ENCODE assay signal across 2 cellular contexts in the genomic region with DNA sequence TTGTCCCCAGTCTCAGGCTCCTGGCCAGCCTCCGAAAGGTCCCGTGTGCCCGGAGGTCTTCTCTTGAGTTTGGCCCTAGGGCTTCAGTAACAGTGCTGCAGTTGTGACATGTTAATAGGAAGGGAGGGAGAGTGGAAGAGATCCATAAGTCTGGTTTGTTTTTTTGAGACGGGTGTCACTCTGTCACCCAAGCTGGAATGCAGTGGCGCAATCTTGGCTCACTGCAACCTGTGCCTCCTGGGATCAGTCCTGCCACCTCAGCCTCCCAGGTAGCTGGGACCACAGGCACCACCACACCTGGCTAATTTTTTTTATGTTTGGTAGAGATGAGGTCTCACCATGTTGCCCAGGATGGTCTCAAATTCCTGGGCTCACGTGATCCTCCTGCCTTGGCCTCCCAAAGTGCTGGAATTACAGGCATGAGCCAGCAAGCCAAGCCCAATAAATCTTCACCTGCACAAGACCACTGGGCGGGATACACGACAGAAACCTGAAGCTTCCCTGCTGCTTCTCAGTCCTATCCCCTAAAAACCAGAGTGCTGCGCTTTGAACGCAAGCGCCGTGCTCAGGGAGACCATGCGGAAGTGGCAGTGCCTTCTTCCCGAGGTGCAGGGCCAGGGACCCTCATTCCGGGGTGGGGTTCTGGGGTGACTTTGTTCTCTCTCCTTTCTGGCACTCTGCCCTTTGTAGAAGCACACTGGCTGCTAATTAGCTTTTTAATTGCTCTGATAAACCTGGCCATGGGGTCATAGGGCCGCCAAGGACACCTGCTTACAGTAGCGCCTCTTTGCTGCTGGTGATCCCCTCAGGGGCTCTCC.
A peak's percentile ranks its signal among the peaks of the same experiment; 100 is the strongest.
TF ChIP-seq lines count a peak whose summit lies in the region.

No MANE protein-coding gene starts in this region.

TF ChIP-seq in Ishikawa, 13 proteins besides CTCF, POLR2A, EP300 and RAD21:
- no peak for TF ChIP-seq YY1 (IDR thresholded peaks at IDR 0.05; ENCODE audit: low read depth)
- TF ChIP-seq ZBTB7A (IDR thresholded peaks at IDR 0.05; ENCODE audit: low read depth) = no peak
- TF ChIP-seq FOXM1 (IDR thresholded peaks at IDR 0.05; ENCODE audit: borderline replicate concordance, low read depth) = no peak
- TF ChIP-seq NFIC (IDR thresholded peaks at IDR 0.05) = no peak
- TF ChIP-seq, protein P1, sequence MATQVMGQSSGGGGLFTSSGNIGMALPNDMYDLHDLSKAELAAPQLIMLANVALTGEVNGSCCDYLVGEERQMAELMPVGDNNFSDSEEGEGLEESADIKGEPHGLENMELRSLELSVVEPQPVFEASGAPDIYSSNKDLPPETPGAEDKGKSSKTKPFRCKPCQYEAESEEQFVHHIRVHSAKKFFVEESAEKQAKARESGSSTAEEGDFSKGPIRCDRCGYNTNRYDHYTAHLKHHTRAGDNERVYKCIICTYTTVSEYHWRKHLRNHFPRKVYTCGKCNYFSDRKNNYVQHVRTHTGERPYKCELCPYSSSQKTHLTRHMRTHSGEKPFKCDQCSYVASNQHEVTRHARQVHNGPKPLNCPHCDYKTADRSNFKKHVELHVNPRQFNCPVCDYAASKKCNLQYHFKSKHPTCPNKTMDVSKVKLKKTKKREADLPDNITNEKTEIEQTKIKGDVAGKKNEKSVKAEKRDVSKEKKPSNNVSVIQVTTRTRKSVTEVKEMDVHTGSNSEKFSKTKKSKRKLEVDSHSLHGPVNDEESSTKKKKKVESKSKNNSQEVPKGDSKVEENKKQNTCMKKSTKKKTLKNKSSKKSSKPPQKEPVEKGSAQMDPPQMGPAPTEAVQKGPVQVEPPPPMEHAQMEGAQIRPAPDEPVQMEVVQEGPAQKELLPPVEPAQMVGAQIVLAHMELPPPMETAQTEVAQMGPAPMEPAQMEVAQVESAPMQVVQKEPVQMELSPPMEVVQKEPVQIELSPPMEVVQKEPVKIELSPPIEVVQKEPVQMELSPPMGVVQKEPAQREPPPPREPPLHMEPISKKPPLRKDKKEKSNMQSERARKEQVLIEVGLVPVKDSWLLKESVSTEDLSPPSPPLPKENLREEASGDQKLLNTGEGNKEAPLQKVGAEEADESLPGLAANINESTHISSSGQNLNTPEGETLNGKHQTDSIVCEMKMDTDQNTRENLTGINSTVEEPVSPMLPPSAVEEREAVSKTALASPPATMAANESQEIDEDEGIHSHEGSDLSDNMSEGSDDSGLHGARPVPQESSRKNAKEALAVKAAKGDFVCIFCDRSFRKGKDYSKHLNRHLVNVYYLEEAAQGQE (IDR thresholded peaks at IDR 0.05; ENCODE audit: low read depth) = no peak
- TF ChIP-seq, protein P2, sequence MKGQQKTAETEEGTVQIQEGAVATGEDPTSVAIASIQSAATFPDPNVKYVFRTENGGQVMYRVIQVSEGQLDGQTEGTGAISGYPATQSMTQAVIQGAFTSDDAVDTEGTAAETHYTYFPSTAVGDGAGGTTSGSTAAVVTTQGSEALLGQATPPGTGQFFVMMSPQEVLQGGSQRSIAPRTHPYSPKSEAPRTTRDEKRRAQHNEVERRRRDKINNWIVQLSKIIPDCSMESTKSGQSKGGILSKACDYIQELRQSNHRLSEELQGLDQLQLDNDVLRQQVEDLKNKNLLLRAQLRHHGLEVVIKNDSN (IDR thresholded peaks at IDR 0.05) = peak; percentile 60
- no peak for TF ChIP-seq TAF1 (IDR thresholded peaks at IDR 0.05; ENCODE audit: low read depth)
- TF ChIP-seq, protein P3, sequence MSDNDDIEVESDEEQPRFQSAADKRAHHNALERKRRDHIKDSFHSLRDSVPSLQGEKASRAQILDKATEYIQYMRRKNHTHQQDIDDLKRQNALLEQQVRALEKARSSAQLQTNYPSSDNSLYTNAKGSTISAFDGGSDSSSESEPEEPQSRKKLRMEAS (IDR thresholded peaks at IDR 0.05) = no peak
- TF ChIP-seq CREB1 (IDR thresholded peaks at IDR 0.05; ENCODE audit: low read depth) = no peak
- peak; percentile 52; the same call in 1 of the 2 replicates for TF ChIP-seq CEBPB (IDR thresholded peaks at IDR 0.05)
- TF ChIP-seq TCF12 (IDR thresholded peaks at IDR 0.05; ENCODE audit: low read depth) = no peak
- no peak for TF ChIP-seq TEAD4 (IDR thresholded peaks at IDR 0.05)
TF ChIP-seq in Ishikawa: peak in this region for 2.

TF ChIP-seq in SK-N-SH, 30 proteins besides CTCF, POLR2A, EP300 and RAD21:
- TF ChIP-seq FOSL2 (IDR thresholded peaks at IDR 0.05; ENCODE audit: borderline replicate concordance, low read depth) (no peak), GATA2 (CRISPR knock-in tag; IDR thresholded peaks at IDR 0.05) (no peak), TCF12 (IDR thresholded peaks at IDR 0.05) (no peak), RCOR1 (IDR thresholded peaks at IDR 0.05; ENCODE audit: low read length) (no peak), CHD2 (IDR thresholded peaks at IDR 0.05; ENCODE audit: low read length, partially characterized antibody) (no peak), POLR2AphosphoS5 (IDR thresholded peaks at IDR 0.05; ENCODE audit: low read depth, low read length) (no peak), NRF1 (IDR thresholded peaks at IDR 0.05; ENCODE audit: low read depth, low read length) (no peak), MXI1 (IDR thresholded peaks at IDR 0.05; ENCODE audit: low read depth, low read length) (no peak), ELF1 (IDR thresholded peaks at IDR 0.05) (no peak), YY1 (IDR thresholded peaks at IDR 0.05; ENCODE audit: low read depth) (no peak), SIN3A (IDR thresholded peaks at IDR 0.05; ENCODE audit: borderline replicate concordance, low read depth, low read length) (no peak), FOXJ3 (CRISPR knock-in tag; IDR thresholded peaks at IDR 0.05) (no peak)
- TF ChIP-seq, protein P4, sequence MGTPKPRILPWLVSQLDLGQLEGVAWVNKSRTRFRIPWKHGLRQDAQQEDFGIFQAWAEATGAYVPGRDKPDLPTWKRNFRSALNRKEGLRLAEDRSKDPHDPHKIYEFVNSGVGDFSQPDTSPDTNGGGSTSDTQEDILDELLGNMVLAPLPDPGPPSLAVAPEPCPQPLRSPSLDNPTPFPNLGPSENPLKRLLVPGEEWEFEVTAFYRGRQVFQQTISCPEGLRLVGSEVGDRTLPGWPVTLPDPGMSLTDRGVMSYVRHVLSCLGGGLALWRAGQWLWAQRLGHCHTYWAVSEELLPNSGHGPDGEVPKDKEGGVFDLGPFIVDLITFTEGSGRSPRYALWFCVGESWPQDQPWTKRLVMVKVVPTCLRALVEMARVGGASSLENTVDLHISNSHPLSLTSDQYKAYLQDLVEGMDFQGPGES (IDR thresholded peaks at IDR 0.05; ENCODE audit: low read depth, low read length) = no peak
- TF ChIP-seq, protein P5, sequence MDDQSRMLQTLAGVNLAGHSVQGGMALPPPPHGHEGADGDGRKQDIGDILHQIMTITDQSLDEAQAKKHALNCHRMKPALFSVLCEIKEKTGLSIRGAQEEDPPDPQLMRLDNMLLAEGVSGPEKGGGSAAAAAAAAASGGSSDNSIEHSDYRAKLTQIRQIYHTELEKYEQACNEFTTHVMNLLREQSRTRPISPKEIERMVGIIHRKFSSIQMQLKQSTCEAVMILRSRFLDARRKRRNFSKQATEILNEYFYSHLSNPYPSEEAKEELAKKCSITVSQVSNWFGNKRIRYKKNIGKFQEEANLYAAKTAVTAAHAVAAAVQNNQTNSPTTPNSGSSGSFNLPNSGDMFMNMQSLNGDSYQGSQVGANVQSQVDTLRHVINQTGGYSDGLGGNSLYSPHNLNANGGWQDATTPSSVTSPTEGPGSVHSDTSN (IDR thresholded peaks at IDR 0.05) = no peak
- TF ChIP-seq, protein P1 (IDR thresholded peaks at IDR 0.05; ENCODE audit: low read depth, low read length) = no peak
